Comparison of ENCODE assay signal across 11 cellular contexts in the genomic region with DNA sequence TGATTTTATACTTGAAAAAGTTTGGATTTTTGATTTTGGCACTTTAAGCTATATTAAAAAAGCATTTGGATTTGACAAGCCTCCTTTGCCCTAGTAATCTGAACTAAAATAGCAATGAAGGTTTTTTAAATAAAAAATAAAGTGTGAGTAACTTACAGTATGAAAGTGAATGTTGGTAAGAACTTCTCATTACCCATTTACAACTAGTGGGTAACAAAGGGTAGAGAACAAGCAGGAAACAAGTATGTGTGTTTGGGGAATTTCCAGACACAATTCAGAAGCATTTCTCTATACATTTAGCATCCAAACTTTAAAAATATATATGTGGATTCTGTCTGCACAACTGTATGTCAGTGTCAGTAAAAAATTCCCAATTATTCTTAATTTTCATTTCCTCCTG. TPM values are rescaled to one million over a fixed set of nuclear protein-coding genes. Genes with fewer than 3 reads are reported as not detected.
A peak's percentile ranks its signal among the peaks of the same experiment; 100 is the strongest.
DNase-seq lines count a peak whose midpoint lies in the region; ATAC-seq and TF ChIP-seq lines count a peak whose summit lies in the region.
"Had no signal": no experiment of that assay in that cellular context is flagged by ENCODE, and none has a peak within 500 bp of the region (broad histone marks: within the 10 kb centered on the region; RNA-seq: fewer than 3 reads in every experiment).

No MANE protein-coding gene starts in this region.

- peak overlapping the region; percentile 50 for H3K4me3 Mint-ChIP-seq in activated CD8-positive, alpha-beta memory T cell treated with anti-CD3 and anti-CD28 coated beads, Interleukin-2, amount 10 ng/mL, durations not matched to agents 7 days and 5 days
- peak overlapping the region; percentile 85 for H3K4me3 Mint-ChIP-seq in endothelial cell (ENCODE audit: unreplicated experiment)

- peaks cover 13% of the 10 kb centered on the region for H3K36me3 Mint-ChIP-seq in activated CD8-positive, alpha-beta memory T cell treated with anti-CD3 and anti-CD28 coated beads, Interleukin-2, amount 10 ng/mL, durations not matched to agents 7 days and 5 days
- H3K36me3 Mint-ChIP-seq in endothelial cell (ENCODE audit: low read depth, unreplicated experiment): peaks cover 9% of the 10 kb centered on the region

- H3K27ac Mint-ChIP-seq in activated CD8-positive, alpha-beta memory T cell treated with anti-CD3 and anti-CD28 coated beads, Interleukin-2, amount 10 ng/mL, durations not matched to agents 7 days and 5 days: no peak overlapping the region
- peak overlapping the region; percentile 86 for H3K27ac Mint-ChIP-seq in endothelial cell (ENCODE audit: unreplicated experiment)

- CTCF ChIA-PET in activated CD8-positive, alpha-beta memory T cell treated with anti-CD3 and anti-CD28 coated beads, Interleukin-2, amount 10 ng/mL, durations not matched to agents 7 days and 5 days (lab: Charles Lee): interaction anchor here (1.0 to 1.2 kb wide), 2 partner anchors 13 to 39 kb away, joined by 4 to 5 read pairs; no protein-coding TSS in a partner anchor

- H3K4me3 ChIP-seq in NB4 (ENCODE audit: low read depth, low read length) (peak overlapping the region; percentile 93), skeletal muscle cell (ENCODE audit: low read depth, low read length) (peak overlapping the region; percentile 69)

- ATAC-seq in activated CD8-positive, alpha-beta memory T cell treated with anti-CD3 and anti-CD28 coated beads, Interleukin-2, amount 10 ng/mL, durations not matched to agents 7 days and 5 days: no peak
- ATAC-seq in HG02973 (IDR thresholded peaks at IDR 0.05; ENCODE audit: unreplicated experiment) (no peak), GM21528 (IDR thresholded peaks at IDR 0.05; ENCODE audit: low FRiP score, unreplicated experiment) (no peak)

- H3K9me3 Mint-ChIP-seq in activated CD8-positive, alpha-beta memory T cell treated with anti-CD3 and anti-CD28 coated beads, Interleukin-2, amount 10 ng/mL, durations not matched to agents 7 days and 5 days (ENCODE audit: low read depth): no peaks in the 10 kb centered on the region
- no peaks in the 10 kb centered on the region for H3K9me3 Mint-ChIP-seq in endothelial cell (ENCODE audit: unreplicated experiment)

- TF ChIP-seq CTCF in NB4 (IDR thresholded peaks at IDR 0.05; ENCODE audit: low read depth, low read length) (no peak), endothelial cell (IDR thresholded peaks at IDR 0.05; ENCODE audit: unreplicated experiment) (no peak)

- peaks cover 49% of the 10 kb centered on the region for H3K4me1 Mint-ChIP-seq in activated CD8-positive, alpha-beta memory T cell treated with anti-CD3 and anti-CD28 coated beads, Interleukin-2, amount 10 ng/mL, durations not matched to agents 7 days and 5 days
- H3K4me1 Mint-ChIP-seq in endothelial cell (ENCODE audit: unreplicated experiment): peaks cover 35% of the 10 kb centered on the region

- no peak for TF ChIP-seq POLR2A in NB4 (IDR thresholded peaks at IDR 0.05; ENCODE audit: extremely low read depth, insufficient read length)

- no peak for DNase-seq in activated CD8-positive, alpha-beta memory T cell treated with anti-CD3 and anti-CD28 coated beads, Interleukin-2, amount 10 ng/mL, durations not matched to agents 7 days and 5 days
- no peak for DNase-seq in activated CD8-positive, alpha-beta memory T cell treated with anti-CD3 and anti-CD28 coated beads, Interleukin-2, amount 50 U/mL, for 48 hours
- DNase-seq in NB4 (ENCODE audit: low read depth): no peak
- DNase-seq in endothelial cell (ENCODE audit: low spot score): no peak
- no peak for DNase-seq in skeletal muscle cell (ENCODE audit: low read depth)
- DNase-seq in RPMI8226: no peak
- DNase-seq: activated CD4-positive, alpha-beta T cell treated with anti-CD3 and anti-CD28 coated beads, Interleukin-2, amount 50 U/mL, for 4 hours; AML-193; NCI-H524 treated with DMSO at 0.1 percent for 48 hours had no signal

- no peaks in the 10 kb centered on the region for H3K27me3 Mint-ChIP-seq in activated CD8-positive, alpha-beta memory T cell treated with anti-CD3 and anti-CD28 coated beads, Interleukin-2, amount 10 ng/mL, durations not matched to agents 7 days and 5 days
- no peaks in the 10 kb centered on the region for H3K27me3 Mint-ChIP-seq in endothelial cell (ENCODE audit: unreplicated experiment)

RNA-seq across cellular contexts. Expression of a gene that starts 2.9 kb away (rescaled TPM):
- total RNA-seq in activated CD8-positive, alpha-beta memory T cell treated with anti-CD3 and anti-CD28 coated beads, Interleukin-2, amount 10 ng/mL, durations not matched to agents 7 days and 5 days: 10 to 100 TPM; 39.9 to 54.4 TPM
- 99.4 TPM for total RNA-seq in endothelial cell (ENCODE audit: unreplicated experiment)

RNA-seq across cellular contexts. Expression of a gene that starts 38.0 kb away (rescaled TPM):
- 100 to 1,000 TPM; 377 to 456 TPM for total RNA-seq in activated CD8-positive, alpha-beta memory T cell treated with anti-CD3 and anti-CD28 coated beads, Interleukin-2, amount 10 ng/mL, durations not matched to agents 7 days and 5 days
- total RNA-seq in endothelial cell (ENCODE audit: unreplicated experiment): 341 TPM
